In the genomic region with DNA sequence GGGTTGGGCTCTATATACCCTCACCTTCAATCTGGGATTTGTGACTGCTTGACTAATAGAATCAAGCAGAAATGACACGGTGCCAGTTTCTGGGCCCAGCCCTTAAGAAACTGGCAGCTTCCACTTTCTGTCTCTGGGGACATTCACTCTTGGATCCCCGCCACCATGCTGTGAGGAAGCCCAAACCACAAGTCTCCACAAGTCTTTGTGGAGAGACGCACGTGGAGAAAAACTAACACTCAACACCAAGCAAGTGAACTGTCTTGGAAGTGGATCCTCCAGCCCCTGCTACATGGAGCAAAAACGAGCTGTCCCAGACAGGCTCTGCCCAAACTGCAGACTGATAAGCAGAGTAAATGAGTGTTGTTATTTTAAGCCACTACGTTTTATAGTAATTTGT, we compare ENCODE assay signal across 14 cellular contexts. TPM values are rescaled to one million over a fixed set of nuclear protein-coding genes. Genes with fewer than 3 reads are reported as not detected.
DNase-seq lines count a peak whose midpoint lies in the region; ATAC-seq lines count a peak whose summit lies in the region.
"Had no signal": no experiment of that assay in that cellular context is flagged by ENCODE, and none has a peak within 500 bp of the region (broad histone marks: within the 10 kb centered on the region; RNA-seq: fewer than 3 reads in every experiment).

No MANE protein-coding gene starts in this region.

- DNase-seq in SJCRH30 = peak; percentile 7 to 15
- DNase-seq in fibroblast of peridontal ligament (ENCODE audit: extremely low read depth) = peak; percentile 89
- peak; percentile 79 for DNase-seq in sciatic nerve (ENCODE audit: low spot score)
- DNase-seq in Karpas-422 = no peak
- DNase-seq in globus pallidus (ENCODE audit: low spot score) = no peak
- DNase-seq in activated naive CD4-positive, alpha-beta T cell treated with anti-CD3 and anti-CD28 coated beads, Interleukin-2, amount 50 U/mL, for 16 hours = no peak
- DNase-seq in COLO668 (lab: John Stamatoyannopoulos, UW; ENCODE audit: unreplicated experiment) = no peak
- DNase-seq: activated CD4-positive, alpha-beta T cell treated with anti-CD3 and anti-CD28 coated beads for 1 hour; CD4-positive, alpha-beta T cell; endodermal cell; kidney glomerular epithelial cell; NCI-H2107 had no signal

- intact Hi-C loops in sciatic nerve (cut with DNase I) = no loop called here

- no peak overlapping the region for H2AFZ ChIP-seq in Karpas-422 (ENCODE audit: low read length)

- H3K9ac ChIP-seq in BLaER1 treated with 17β-estradiol and CSF1 and Interleukin-3, amounts not matched to agents 10 nM and 100 nM = no peak overlapping the region
- H3K9ac ChIP-seq in Karpas-422 (ENCODE audit: low read length) = no peak overlapping the region

- peak; percentile 75 for ATAC-seq in sciatic nerve
- ATAC-seq: psoas muscle had no signal

- no peak overlapping the region for H3K27ac ChIP-seq in BLaER1 treated with 17β-estradiol and CSF1 and Interleukin-3, amounts not matched to agents 10 nM and 100 nM
- H3K27ac ChIP-seq in SJCRH30 (no peak overlapping the region), Karpas-422 (ENCODE audit: low read length) (no peak overlapping the region)
- H3K27ac ChIP-seq: psoas muscle had no signal

- no peaks in the 10 kb centered on the region; a peak in 2 of 22 replicates for H3K36me3 ChIP-seq in BLaER1 treated with 17β-estradiol and CSF1 and Interleukin-3, amounts not matched to agents 10 nM and 100 nM
- H3K36me3 ChIP-seq in SJCRH30 (no peaks in the 10 kb centered on the region), Karpas-422 (ENCODE audit: insufficient read depth, low read length) (no peaks in the 10 kb centered on the region)

- peaks cover 0 to 2% (median 0%) of the 10 kb centered on the region in 11 experiments; a peak in 1 of 22 replicates for H3K27me3 ChIP-seq in BLaER1 treated with 17β-estradiol and CSF1 and Interleukin-3, amounts not matched to agents 10 nM and 100 nM
- peaks cover 12% of the 10 kb centered on the region for H3K27me3 ChIP-seq in SJCRH30
- H3K27me3 ChIP-seq in Karpas-422 (ENCODE audit: low read length) = no peaks in the 10 kb centered on the region

- peak overlapping the region in 8 of 11 experiments; percentile 1 to 26 (median 6); a peak in 7 of 22 replicates for H3K4me2 ChIP-seq in BLaER1 treated with 17β-estradiol and CSF1 and Interleukin-3, amounts not matched to agents 10 nM and 100 nM
- H3K4me2 ChIP-seq in Karpas-422 (ENCODE audit: low read depth, low read length, poor library complexity, severe bottlenecking) = no peak overlapping the region

- no peaks in the 10 kb centered on the region for H3K9me2 ChIP-seq in Karpas-422 (replicated peaks; ENCODE audit: insufficient read depth, low read length)

- H3K79me2 ChIP-seq in Karpas-422 (ENCODE audit: low read length) = no peaks in the 10 kb centered on the region

- peaks cover 23 to 35% (median 27%) of the 10 kb centered on the region in 11 experiments for H3K9me3 ChIP-seq in BLaER1 treated with 17β-estradiol and CSF1 and Interleukin-3, amounts not matched to agents 10 nM and 100 nM (replicated peaks in 1 of 11)
- H3K9me3 ChIP-seq in SJCRH30 (replicated peaks) = no peaks in the 10 kb centered on the region
- no peaks in the 10 kb centered on the region for H3K9me3 ChIP-seq in Karpas-422 (ENCODE audit: low read length)
- H3K9me3 ChIP-seq: psoas muscle had no signal

- H3K4me1 ChIP-seq in BLaER1 treated with 17β-estradiol and CSF1 and Interleukin-3, amounts not matched to agents 10 nM and 100 nM = peaks cover 0 to 12% (median 11%) of the 10 kb centered on the region in 10 experiments; a peak in 12 of 20 replicates
- H3K4me1 ChIP-seq in SJCRH30 (no peaks in the 10 kb centered on the region; the same call in 1 of the 2 replicates), Karpas-422 (ENCODE audit: low read length) (no peaks in the 10 kb centered on the region)
- H3K4me1 ChIP-seq: psoas muscle had no signal

- no peaks in the 10 kb centered on the region for H4K20me1 ChIP-seq in BLaER1 treated with 17β-estradiol and CSF1 and Interleukin-3, amounts not matched to agents 10 nM and 100 nM
- no peaks in the 10 kb centered on the region for H4K20me1 ChIP-seq in Karpas-422 (ENCODE audit: insufficient read depth, low read depth, low read length)

- H3K4me3 ChIP-seq in BLaER1 treated with 17β-estradiol and CSF1 and Interleukin-3, amounts not matched to agents 10 nM and 100 nM = 0 out of 20 replicates have a peak overlapping the region, but pooled peaks of 1 of the 10 experiments have one; percentile 1
- H3K4me3 ChIP-seq in SJCRH30 (no peak overlapping the region), Karpas-422 (ENCODE audit: low read length) (no peak overlapping the region)

RNA-seq across cellular contexts. Expression of a gene that starts 1.1 kb away (rescaled TPM):
- total RNA-seq in SJCRH30 (2014; rRNA removed; shearing (Covaris generic)) = 1.1 TPM in 2 replicates
- 22.8 TPM for total RNA-seq in sciatic nerve
- total RNA-seq in Karpas-422 (2014; rRNA removed; shearing (Covaris generic); ENCODE audit: low replicate concordance) = not detected in 2 replicates
- total RNA-seq: CD4-positive, alpha-beta T cell had no signal

Comparison
In these comparisons a context has a peak if more than half of its experiments do, and no peak if none do; other contexts are left out.
1. DNase-seq: peak in SJCRH30 (2 of 2), fibroblast of peridontal ligament (single experiment) and sciatic nerve (single experiment); none in Karpas-422 (single experiment), globus pallidus (single experiment), activated naive CD4-positive, alpha-beta T cell treated with anti-CD3 and anti-CD28 coated beads, Interleukin-2, amount 50 U/mL, for 16 hours (single experiment) and COLO668 (single experiment).
2. RNA of a gene that starts 1.1 kb away (total RNA-seq): 22.8 TPM in sciatic nerve (single experiment); 1.1 TPM in SJCRH30 and not detected in Karpas-422; every median in the first group is over 10 times any median in the second.